In the genomic region with DNA sequence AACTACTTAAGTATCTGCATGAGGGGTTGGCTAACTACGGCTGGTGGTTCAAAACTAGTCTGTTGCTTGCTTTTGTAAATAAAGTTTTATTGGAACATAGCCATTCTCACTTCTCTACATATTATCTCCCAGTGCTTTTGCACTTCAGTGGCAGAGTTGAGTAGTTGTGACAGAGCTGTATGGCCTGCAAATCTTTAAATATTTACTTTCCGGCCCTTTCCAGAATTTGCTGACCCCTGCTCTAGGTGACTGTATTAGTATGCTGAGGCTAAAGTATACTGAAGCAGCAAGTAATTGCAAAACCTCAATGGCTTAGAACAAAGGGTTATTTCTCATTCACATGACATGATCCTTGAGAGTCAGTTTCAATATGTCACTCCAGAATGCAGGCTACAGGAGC, we compare ENCODE assay signal across 19 cellular contexts.
"Had no signal": no experiment of that assay in that cellular context is flagged by ENCODE, and none has a peak within 500 bp of the region (broad histone marks: within the 10 kb centered on the region; RNA-seq: fewer than 3 reads in every experiment).

No MANE protein-coding gene starts in this region.

- ATAC-seq: Panc1, PC-3 had no signal

- DNase-seq: Karpas-422, KG1, NCI-H1092 treated with DMSO at 0.1 percent for 48 hours, NCI-H1436, NCI-H187, NCI-H2029, NCI-H2081 treated with DMSO at 0.1 percent for 48 hours, NCI-H2171, NCI-H226, NCI-H446, NCI-H510A, NCI-H524 treated with DMSO at 0.1 percent for 48 hours, NCI-H69, NCI-H774, SHP77, T-helper 1 cell had no signal

- H3K27ac ChIP-seq: RWPE1 had no signal
